35 cellular contexts compared by ENCODE assay signal in the genomic region with DNA sequence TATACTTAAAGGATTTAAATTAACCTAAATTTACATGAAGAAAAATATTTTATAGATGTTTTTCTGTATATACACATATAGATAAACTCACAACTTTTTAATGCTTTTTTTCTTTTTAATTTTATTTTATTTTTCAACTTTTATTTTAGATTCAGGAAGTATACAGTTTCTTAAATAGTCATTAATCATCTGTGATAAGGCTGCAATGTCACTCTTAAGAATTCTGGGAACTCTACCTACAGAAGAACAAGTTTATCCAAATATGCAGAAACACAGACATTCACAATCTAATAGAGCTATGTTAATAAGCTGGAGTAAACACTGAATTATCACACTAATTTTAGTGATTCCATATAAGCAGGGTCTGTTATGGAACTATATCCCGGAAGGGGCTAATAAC.
"Had no signal": no experiment of that assay in that cellular context is flagged by ENCODE, and none has a peak within 500 bp of the region (broad histone marks: within the 10 kb centered on the region; RNA-seq: fewer than 3 reads in every experiment).

No MANE protein-coding gene starts in this region.

- H3K27me3 ChIP-seq: brain microvascular endothelial cell, Peyer's patch, SJCRH30 had no signal

- H3K4me3 ChIP-seq: Peyer's patch, SJCRH30, SK-N-MC had no signal

- H3K4me1 ChIP-seq: Peyer's patch, SJCRH30 had no signal

- H3K9me3 ChIP-seq: Peyer's patch, SJCRH30 had no signal

- ATAC-seq: activated CD8-positive, alpha-beta memory T cell treated with anti-CD3 and anti-CD28 coated beads, Interleukin-2, amount 10 ng/mL, durations not matched to agents 7 days and 5 days; PC-3 had no signal

- H3K36me3 ChIP-seq: brain microvascular endothelial cell, Peyer's patch, SJCRH30, WERI-Rb-1 had no signal

- H3K27ac ChIP-seq: brain microvascular endothelial cell, KMS-11, Peyer's patch, SJCRH30, SK-N-MC, WERI-Rb-1 had no signal

- DNase-seq: activated CD4-positive, alpha-beta memory T cell treated with anti-CD3 and anti-CD28 coated beads, Interleukin-2, amount 10 ng/mL, durations not matched to agents 7 days and 5 days; activated CD4-positive, alpha-beta T cell treated with anti-CD3 and anti-CD28 coated beads for 1 hour; activated CD4-positive, alpha-beta T cell treated with anti-CD3 and anti-CD28 coated beads for 48 hours; activated CD4-positive, CD25-positive, alpha-beta regulatory T cell; activated CD8-positive, alpha-beta memory T cell treated with anti-CD3 and anti-CD28 coated beads for 24 hours; activated CD8-positive, alpha-beta memory T cell treated with anti-CD3 and anti-CD28 coated beads, Interleukin-2, amount 10 ng/mL, durations not matched to agents 7 days and 5 days; activated CD8-positive, alpha-beta memory T cell treated with anti-CD3 and anti-CD28 coated beads, Interleukin-2, amount 50 U/mL, for 48 hours; activated effector memory CD4-positive, alpha-beta T cell treated with Interleukin-2 at 50 U/mL for 16 hours; activated naive CD4-positive, alpha-beta T cell treated with anti-CD3 and anti-CD28 coated beads, Interleukin-2, amount 10 ng/mL, durations not matched to agents 7 days and 5 days; activated naive CD8-positive, alpha-beta T cell treated with anti-CD3 and anti-CD28 coated beads for 36 hours; activated T-cell treated with anti-CD3 and anti-CD28 coated beads, Interleukin-2, amount 50 U/mL, for 48 hours; amniotic stem cell; aorta; brain microvascular endothelial cell; central memory CD4-positive, alpha-beta T cell; MM.1S; MV-4-11; NCI-H1092 treated with DMSO at 0.1 percent for 48 hours; NCI-H1417; NCI-H146; NCI-H187 treated with DMSO at 0.1 percent for 48 hours; NCI-H2081; NCI-H2171 treated with DMSO at 0.1 percent for 48 hours; NCI-H226; NCI-H446 treated with DMSO at 0.1 percent for 48 hours; NCI-H524; NCI-H69; NCI-H82; PC-3; Peyer's patch; Right ventricle myocardium superior; SJCRH30; WERI-Rb-1 had no signal
